Comparison of ENCODE assay signal across 9 cellular contexts in the genomic region with DNA sequence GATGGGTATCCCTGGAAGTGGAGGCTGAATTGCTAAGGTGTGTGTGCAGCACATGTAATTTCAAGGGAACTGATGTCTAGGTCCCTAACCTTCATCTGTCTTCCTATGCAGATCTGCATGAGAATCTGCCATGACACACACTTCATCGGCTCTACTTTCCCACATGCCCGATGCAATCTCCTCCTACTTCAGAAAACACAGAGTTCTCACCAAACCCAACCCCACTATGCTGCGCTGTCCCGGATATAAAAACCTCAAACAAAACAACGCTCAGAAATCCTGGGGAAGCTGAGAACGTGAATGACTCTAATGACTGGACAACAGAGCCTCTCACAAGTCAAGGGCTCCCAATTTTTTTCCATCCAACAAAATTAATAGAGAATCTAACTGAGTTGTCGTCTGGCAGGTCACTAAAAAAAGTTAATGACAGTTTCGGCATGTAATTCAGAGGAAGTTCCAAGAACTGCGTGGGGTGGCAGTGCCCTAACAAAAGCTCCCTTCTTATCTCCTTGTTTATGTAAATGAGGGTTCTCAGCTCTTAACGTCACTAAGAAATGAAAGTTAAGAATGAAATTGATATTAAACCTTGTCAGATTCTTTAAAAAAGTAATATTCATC. TPM values are rescaled to one million over a fixed set of nuclear protein-coding genes. Genes with fewer than 3 reads are reported as not detected.
DNase-seq lines count a peak whose midpoint lies in the region; ATAC-seq and TF ChIP-seq lines count a peak whose summit lies in the region.
"Had no signal": no experiment of that assay in that cellular context is flagged by ENCODE, and none has a peak within 500 bp of the region (broad histone marks: within the 10 kb centered on the region; RNA-seq: fewer than 3 reads in every experiment).

No MANE protein-coding gene starts in this region.

- peak overlapping the region; percentile 46 for H3K27ac Mint-ChIP-seq in activated naive CD8-positive, alpha-beta T cell treated with anti-CD3 and anti-CD28 coated beads for 36 hours
- H3K27ac Mint-ChIP-seq in osteocyte (ENCODE audit: unreplicated experiment): peak overlapping the region; percentile 59

- ATAC-seq in GM18498 (IDR thresholded peaks at IDR 0.05; ENCODE audit: unreplicated experiment) (peak; percentile 79), HG03442 (IDR thresholded peaks at IDR 0.05; ENCODE audit: unreplicated experiment) (peak; percentile 60), Right ventricle myocardium superior (ENCODE audit: poor library complexity) (no peak), GM18873 (IDR thresholded peaks at IDR 0.05; ENCODE audit: low FRiP score, unreplicated experiment) (no peak), HG03108 (IDR thresholded peaks at IDR 0.05; ENCODE audit: unreplicated experiment) (no peak), HG02870 (IDR thresholded peaks at IDR 0.05; ENCODE audit: unreplicated experiment) (no peak)
- ATAC-seq: HCT116 had no signal

- peak overlapping the region; percentile 73 for H3K4me3 Mint-ChIP-seq in activated naive CD8-positive, alpha-beta T cell treated with anti-CD3 and anti-CD28 coated beads for 36 hours
- H3K4me3 Mint-ChIP-seq in osteocyte (ENCODE audit: unreplicated experiment): peak overlapping the region; percentile 60

- H3K27me3 Mint-ChIP-seq in activated naive CD8-positive, alpha-beta T cell treated with anti-CD3 and anti-CD28 coated beads for 36 hours: no peaks in the 10 kb centered on the region
- no peaks in the 10 kb centered on the region for H3K27me3 Mint-ChIP-seq in osteocyte (ENCODE audit: unreplicated experiment)

- TF ChIP-seq CTCF in osteocyte (IDR thresholded peaks at IDR 0.05): no peak

- peaks cover 5% of the 10 kb centered on the region for H3K36me3 Mint-ChIP-seq in activated naive CD8-positive, alpha-beta T cell treated with anti-CD3 and anti-CD28 coated beads for 36 hours
- peaks cover 4% of the 10 kb centered on the region for H3K36me3 Mint-ChIP-seq in osteocyte (ENCODE audit: unreplicated experiment)

- intact Hi-C loops in Right ventricle myocardium superior (cut with DNase I): no loop called here

- peaks cover 25% of the 10 kb centered on the region for H3K4me1 Mint-ChIP-seq in activated naive CD8-positive, alpha-beta T cell treated with anti-CD3 and anti-CD28 coated beads for 36 hours
- H3K4me1 Mint-ChIP-seq in osteocyte (ENCODE audit: unreplicated experiment): peaks cover 9% of the 10 kb centered on the region

- no peaks in the 10 kb centered on the region for H3K9me3 Mint-ChIP-seq in activated naive CD8-positive, alpha-beta T cell treated with anti-CD3 and anti-CD28 coated beads for 36 hours
- no peaks in the 10 kb centered on the region for H3K9me3 Mint-ChIP-seq in osteocyte (ENCODE audit: unreplicated experiment)

- DNase-seq in activated naive CD8-positive, alpha-beta T cell treated with anti-CD3 and anti-CD28 coated beads for 36 hours: peak; percentile 11
- DNase-seq in osteocyte (ENCODE audit: extremely low spot score, unreplicated experiment): no peak
- DNase-seq in Right ventricle myocardium superior: no peak

RNA-seq across cellular contexts. Expression of a gene that starts 39.0 kb away (rescaled TPM):
- 10 to 100 TPM; 23.7 to 25.9 TPM for total RNA-seq in activated naive CD8-positive, alpha-beta T cell treated with anti-CD3 and anti-CD28 coated beads for 36 hours
- total RNA-seq in osteocyte: 26.7 and 29.7 TPM in 2 replicates
- total RNA-seq in Right ventricle myocardium superior: 16.0 TPM

Comparison
In these comparisons a context has a peak if more than half of its experiments do, and no peak if none do; other contexts are left out.
1. ATAC-seq: peak in GM18498 (single experiment) and HG03442 (single experiment); none in Right ventricle myocardium superior (single experiment), GM18873 (single experiment), HG03108 (single experiment) and HG02870 (single experiment).